8 cellular contexts compared by ENCODE assay signal in genomic region chr18:49476664-49477411, GRCh38. TPM values are rescaled to one million over a fixed set of nuclear protein-coding genes. Genes with fewer than 3 reads are reported as not detected.
A peak's percentile ranks its signal among the peaks of the same experiment; 100 is the strongest.
DNase-seq lines count a peak whose midpoint lies in the region; ATAC-seq and TF ChIP-seq lines count a peak whose summit lies in the region.

No MANE protein-coding gene starts in this region.

- 0 out of 4 replicates have a peak overlapping the region, but pooled peaks of 1 of the 2 experiments have one; percentile 49 for H4K8ac ChIP-seq in IMR-90 (ENCODE audit: low read depth in 2 of 2, low read length in 2 of 2)

- no peak overlapping the region for H3K4me2 ChIP-seq in IMR-90 (ENCODE audit: low read depth, low read length)

- peak overlapping the region; percentile 19 for H2BK5ac ChIP-seq in IMR-90 (ENCODE audit: low read depth, low read length, poor library complexity, severe bottlenecking)

- H2AFZ ChIP-seq in IMR-90 (replicated peaks; ENCODE audit: low read length, poor library complexity), result no peak overlapping the region

- H3K79me1 ChIP-seq in IMR-90 (ENCODE audit: low read depth in 1 of 2, low read length in 2 of 2), result peaks cover 0 to 6% of the 10 kb centered on the region in 2 experiments; a peak in 2 of 4 replicates

- TF ChIP-seq POLR2A in IMR-90 (IDR thresholded peaks at IDR 0.05; ENCODE audit: low read depth, low read length), result no peak

- peak overlapping the region; percentile 37; the same call in 1 of the 2 replicates for H4K91ac ChIP-seq in IMR-90 (ENCODE audit: insufficient read depth, low read depth, low read length)

- no peak overlapping the region; the same call in 1 of the 2 replicates for H2AK5ac ChIP-seq in IMR-90 (ENCODE audit: low read depth, low read length)

- 60% methylated on average over 1 of the region's 11 CpGs; no CpG with 5 or more reads in 1 of the 2 experiments for WGBS in IMR-90 (ENCODE audit: extremely low coverage in 2 of 2, insufficient read length in 1 of 2), 2 experiments

- H2AK9ac ChIP-seq in IMR-90 (replicated peaks; ENCODE audit: low read depth, low read length, poor library complexity), result no peak overlapping the region

- H3K27me3 ChIP-seq in IMR-90 (ENCODE audit: control insufficient read depth, insufficient read depth, low read length), result no peaks in the 10 kb centered on the region
- no peaks in the 10 kb centered on the region for H3K27me3 ChIP-seq in lower lobe of right lung (ENCODE audit: low read depth)

- intact Hi-C loops in IMR-90 (cut with micrococcal nuclease) (no loop called here), lower lobe of right lung (cut with DNase I) (no loop called here)

- in situ Hi-C loops in IMR-90 (cut with MboI; ENCODE audit: low sequenced_read_pairs) (no loop called here), astrocyte of the cerebellum (cut with HindIII; ENCODE audit: low sequenced_read_pairs) (no loop called here)

- H3K36me3 ChIP-seq in IMR-90 (ENCODE audit: control insufficient read depth, insufficient read depth, low read length), result peaks cover 15% of the 10 kb centered on the region
- H3K36me3 ChIP-seq in lower lobe of right lung, result peaks cover 36% of the 10 kb centered on the region

- H4K20me1 ChIP-seq in IMR-90 (ENCODE audit: insufficient read depth, low read length), result no peaks in the 10 kb centered on the region

- H3K9me3 ChIP-seq in IMR-90 (ENCODE audit: control insufficient read depth, insufficient read depth, low read length) (no peaks in the 10 kb centered on the region), lower lobe of right lung (no peaks in the 10 kb centered on the region)

- H2BK15ac ChIP-seq in IMR-90 (ENCODE audit: low read depth, low read length), result no peak overlapping the region

- H3K4ac ChIP-seq in IMR-90 (ENCODE audit: low read depth, low read length), result peak overlapping the region; percentile 65; the same call in 1 of the 2 replicates

- DNase-seq in AML-193 (lab: John Stamatoyannopoulos, UW), result peak; percentile 86
- DNase-seq in IMR-90, result peak; percentile 65
- peak; percentile 63 for DNase-seq in astrocyte of the cerebellum (ENCODE audit: low read depth)
- DNase-seq in lower lobe of right lung, result peak; percentile 62
- no peak for DNase-seq in activated gamma-delta T cell (lab: John Stamatoyannopoulos, UW)
- DNase-seq in NCI-H748 (lab: John Stamatoyannopoulos, UW; ENCODE audit: unreplicated experiment), result no peak

- no peak overlapping the region for H3K9ac ChIP-seq in IMR-90 (ENCODE audit: low read depth, low read length)

- H2BK120ac ChIP-seq in IMR-90 (ENCODE audit: low read depth, low read length), result peak overlapping the region; percentile 40; the same call in 1 of the 2 replicates

- dilution Hi-C loops in IMR-90 (cut with HindIII; ENCODE audit: low sequenced_read_pairs, unreplicated experiment), result no loop called here

- H3K4me3 ChIP-seq in IMR-90 (ENCODE audit: insufficient read depth, low read depth, low read length) (no peak overlapping the region), astrocyte of the cerebellum (ENCODE audit: low read depth, low read length) (no peak overlapping the region), lower lobe of right lung (peak overlapping the region; percentile 24)

- H3K18ac ChIP-seq in IMR-90 (ENCODE audit: low read depth, low read length), result no peak overlapping the region

- TF ChIP-seq CTCF in IMR-90 (conservative IDR thresholded peaks at IDR 0.05; ENCODE audit: low read depth, low read length) (no peak), astrocyte of the cerebellum (IDR thresholded peaks at IDR 0.05; ENCODE audit: low read depth, low read length, missing control alignments) (no peak), lower lobe of right lung (IDR thresholded peaks at IDR 0.05) (no peak)

- no peak overlapping the region for H3K14ac ChIP-seq in IMR-90 (replicated peaks; ENCODE audit: low read depth, low read length)

- peaks cover 6% of the 10 kb centered on the region; the same call in 1 of the 2 replicates for H3K9me1 ChIP-seq in IMR-90 (ENCODE audit: insufficient read depth, low read length)

- peak overlapping the region; percentile 35; the same call in 1 of the 2 replicates for H2BK20ac ChIP-seq in IMR-90 (ENCODE audit: low read depth, low read length)

- BruUV-seq in IMR-90 (replicated peaks; lab: Mats Ljungman, UMichigan), result no TSS peak

- no peak for ATAC-seq in IMR-90 (ENCODE audit: low read depth)
- peak; percentile 74 to 82 for ATAC-seq in lower lobe of right lung
- no peak for ATAC-seq in HG03432 (IDR thresholded peaks at IDR 0.05; ENCODE audit: unreplicated experiment)
- no peak for ATAC-seq in HG02588 (IDR thresholded peaks at IDR 0.05; ENCODE audit: unreplicated experiment)

- no peak for TF ChIP-seq RAD21 in IMR-90 (IDR thresholded peaks at IDR 0.05; ENCODE audit: low read length)

- no peak overlapping the region for H3K56ac ChIP-seq in IMR-90 (ENCODE audit: extremely low read depth, insufficient read depth, low read length)

- H3K4me1 ChIP-seq in IMR-90 (ENCODE audit: control insufficient read depth, insufficient read depth, low read length), result no peaks in the 10 kb centered on the region
- peaks cover 14% of the 10 kb centered on the region for H3K4me1 ChIP-seq in lower lobe of right lung

- no peak overlapping the region for H3K23ac ChIP-seq in IMR-90 (ENCODE audit: low read depth, low read length)

- H4K5ac ChIP-seq in IMR-90 (ENCODE audit: low read depth, low read length), result no peak overlapping the region

- H3K27ac ChIP-seq in IMR-90 (ENCODE audit: insufficient read depth, low read length) (no peak overlapping the region), lower lobe of right lung (peak overlapping the region; percentile 73)

- POLR2A ChIA-PET in IMR-90 (lab: Charles Lee; ENCODE audit: unreplicated experiment), result no interaction called here

- CTCF ChIA-PET in IMR-90 (lab: Yijun Ruan, JAX), result interaction anchor here (0.9 kb wide), 1 partner anchor 10 kb away, joined by 3 read pairs; the partner anchor contains the start of gene C18orf32

TF ChIP-seq in IMR-90, 13 proteins besides CTCF, POLR2A, EP300 and RAD21:
- peak; percentile 59; the same call in 1 of the 2 replicates for TF ChIP-seq MAFK (IDR thresholded peaks at IDR 0.05; ENCODE audit: low read depth, low read length)
- TF ChIP-seq CHD1 (IDR thresholded peaks at IDR 0.05; ENCODE audit: low read depth, low read length), result no peak
- peak; percentile 94 for TF ChIP-seq NFE2L2 (IDR thresholded peaks at IDR 0.05; ENCODE audit: low read depth, low read length)
- no peak for TF ChIP-seq FOS (IDR thresholded peaks at IDR 0.05; ENCODE audit: low read depth, low read length)
TF ChIP-seq in IMR-90: peak in this region for 2.

RNA-seq across cellular contexts. Expression of gene C18orf32, which starts 10.2 kb away (rescaled TPM):
- 3.6 and 4.7 TPM in 2 replicates for total RNA-seq in IMR-90 (2012; rRNA removed)
- 20.8 and 21.4 TPM in 2 replicates for polyA plus RNA-seq in IMR-90 (2012; rRNA removed)
- 7.5 and 11.1 TPM in 2 replicates for polyA plus RNA-seq in IMR-90 (2012; cell fraction: cytosol; rRNA removed)
- polyA plus RNA-seq in IMR-90 (2012; cell fraction: nucleus; rRNA removed; ENCODE audit: low replicate concordance), result 2.3 and 4.4 TPM in 2 replicates
- total RNA-seq in lower lobe of right lung, result 60.6 TPM

RNA-seq across cellular contexts. Expression of gene RPL17, which starts 15.4 kb away (rescaled TPM):
- 3,967 and 4,184 TPM in 2 replicates for total RNA-seq in IMR-90 (2012; rRNA removed)
- polyA plus RNA-seq in IMR-90 (2012; rRNA removed), result 3,672 and 3,759 TPM in 2 replicates
- 1,565 and 6,932 TPM in 2 replicates for polyA plus RNA-seq in IMR-90 (2012; cell fraction: cytosol; rRNA removed)
- polyA plus RNA-seq in IMR-90 (2012; cell fraction: nucleus; rRNA removed; ENCODE audit: low replicate concordance), result 267 and 2,017 TPM in 2 replicates
- 1,194 TPM for total RNA-seq in lower lobe of right lung

RNA-seq across cellular contexts. Expression of gene DYM, which starts 16.4 kb away (rescaled TPM):
- total RNA-seq in IMR-90 (2012; rRNA removed) (19.4 and 25.3 TPM in 2 replicates), lower lobe of right lung (64.5 TPM)
- polyA plus RNA-seq in IMR-90 (2012; rRNA removed), result 12.9 and 13.0 TPM in 2 replicates
- 8.4 and 14.2 TPM in 2 replicates for polyA plus RNA-seq in IMR-90 (2012; cell fraction: cytosol; rRNA removed)
- polyA plus RNA-seq in IMR-90 (2012; cell fraction: nucleus; rRNA removed; ENCODE audit: low replicate concordance), result 6.4 and 11.3 TPM in 2 replicates

Comparison
In these comparisons a context has a peak if more than half of its experiments do, and no peak if none do; other contexts are left out.
1. DNase-seq: peak in AML-193 (2 of 2), IMR-90 (single experiment), astrocyte of the cerebellum (single experiment) and lower lobe of right lung (single experiment); none in activated gamma-delta T cell (single experiment) and NCI-H748 (single experiment).
2. ATAC-seq: peak in lower lobe of right lung (2 of 2); none in IMR-90 (single experiment), HG03432 (single experiment) and HG02588 (single experiment).
3. RNA of gene C18orf32, which starts 10.2 kb away (total RNA-seq): 60.6 TPM in lower lobe of right lung (single experiment); 3.6 to 4.7 TPM in IMR-90; every median in the first group is over 10 times any median in the second.